Comparison of ENCODE assay signal across 21 cellular contexts in the genomic region with DNA sequence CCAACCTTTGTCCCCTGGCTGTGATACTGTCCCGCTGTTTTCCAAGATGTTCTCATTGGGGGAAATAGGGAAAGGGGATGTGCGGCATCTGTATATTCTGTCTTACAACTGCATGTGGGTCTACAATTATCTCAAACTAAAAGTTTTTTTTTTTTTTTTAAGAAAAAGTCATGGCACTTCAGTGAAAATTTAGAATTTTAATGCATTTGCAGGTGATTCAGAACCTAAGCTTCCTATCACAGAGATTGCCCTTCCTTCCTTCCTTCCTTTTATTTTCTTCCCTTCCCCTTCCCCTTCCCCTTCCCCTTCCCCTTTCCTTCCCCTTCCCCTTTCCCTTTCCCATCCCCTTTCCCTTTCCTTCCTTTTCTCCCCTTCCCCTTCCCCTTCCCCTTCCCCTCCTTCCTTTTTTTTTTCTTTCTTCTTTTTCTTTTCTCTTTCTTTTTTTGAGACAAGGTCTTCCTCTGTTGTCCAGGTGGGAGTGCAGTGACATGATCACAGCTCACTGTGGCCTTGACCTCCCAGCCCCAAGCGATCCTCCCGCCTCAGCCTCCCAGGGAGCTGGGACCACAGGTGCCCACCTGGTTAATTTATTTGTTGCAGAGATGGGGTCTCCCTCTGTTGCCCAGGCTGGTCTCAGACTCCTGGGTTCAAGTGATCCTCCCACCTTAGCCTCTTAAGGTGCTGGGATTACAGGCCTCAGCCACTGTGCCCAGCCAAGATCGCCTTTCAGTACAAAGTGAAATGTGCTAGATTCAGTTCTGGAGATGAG. TPM values are rescaled to one million over a fixed set of nuclear protein-coding genes. Genes with fewer than 3 reads are reported as not detected.
A peak's percentile ranks its signal among the peaks of the same experiment; 100 is the strongest.
DNase-seq lines count a peak whose midpoint lies in the region; ATAC-seq, FAIRE-seq and TF ChIP-seq lines count a peak whose summit lies in the region.
"Had no signal": no experiment of that assay in that cellular context is flagged by ENCODE, and none has a peak within 500 bp of the region (broad histone marks: within the 10 kb centered on the region; RNA-seq: fewer than 3 reads in every experiment).

No MANE protein-coding gene starts in this region.

- H3K4me2 ChIP-seq in BLaER1 (peak overlapping the region; percentile 89; the same call in 1 of the 2 replicates), K562 (ENCODE audit: insufficient read depth, low read length) (no peak overlapping the region)
- H3K4me2 ChIP-seq: GM23338 had no signal

- H4K20me1 ChIP-seq in BLaER1, result no peaks in the 10 kb centered on the region
- H4K20me1 ChIP-seq in K562 (replicated peaks; ENCODE audit: control insufficient read depth, insufficient read depth, low read length), result 0 out of 2 replicates have a peak, but pooled peaks cover 3% of the 10 kb centered on the region

- CTCF ChIA-PET in K562 (lab: Yijun Ruan, JAX; ENCODE audit: low intra/inter-chr PET ratio), result no interaction called here

- no peak for TF ChIP-seq RAD21 in K562 (CRISPR knock-in tag; conservative IDR thresholded peaks at IDR 0.05 in 1 of 2, IDR thresholded peaks at IDR 0.05 in 1 of 2)

- no peak for TF ChIP-seq POLR2A in K562 (conservative IDR thresholded peaks at IDR 0.05)

- intact Hi-C loops in K562 (cut with micrococcal nuclease), result no loop called here

- peaks cover 9% of the 10 kb centered on the region for H3K9me3 Mint-ChIP-seq in type B pancreatic cell

- in situ Hi-C loops in K562 (cut with MboI), result no loop called here

- H3K79me2 ChIP-seq in K562 (ENCODE audit: control insufficient read depth, insufficient read depth, low read length), result no peaks in the 10 kb centered on the region

- H3K36me3 ChIP-seq in BLaER1 (no peaks in the 10 kb centered on the region), K562 (ENCODE audit: control insufficient read depth, insufficient read depth, low read length) (no peaks in the 10 kb centered on the region)

- H3K4me3 ChIP-seq in BLaER1 (no peak overlapping the region), K562 (no peak overlapping the region)
- H3K4me3 ChIP-seq: GM23338 had no signal

- POLR2A ChIA-PET in K562 (lab: Yijun Ruan, JAX), result no interaction called here

- no peak overlapping the region for H3K27ac ChIP-seq in BLaER1
- H3K27ac ChIP-seq in K562 (ENCODE audit: extremely low read depth, low read depth, low read length), result no peak overlapping the region

- peaks cover 7% of the 10 kb centered on the region; the same call in 1 of the 2 replicates for H3K9me3 ChIP-seq in BLaER1
- H3K9me3 ChIP-seq in K562 (replicated peaks; ENCODE audit: control insufficient read depth, insufficient read depth, low read depth, low read length), result no peaks in the 10 kb centered on the region
- H3K9me3 ChIP-seq: Caco-2 had no signal

- FAIRE-seq in K562 (lab: Jason Lieb, UNC), result no peak
- FAIRE-seq: A204.1, D721Med, GM12892, GM18507, H54 had no signal

- DNase-seq in K562 (ENCODE audit: extremely low read depth in 1 of 4, low spot score in 3 of 4) (no peak), mesenteric fat pad (ENCODE audit: low spot score) (peak; percentile 41), type B pancreatic cell (ENCODE audit: extremely low spot score, unreplicated experiment) (peak; percentile 32), NCI-H1417 (lab: John Stamatoyannopoulos, UW) (no peak), NCI-H1092 (lab: John Stamatoyannopoulos, UW) (no peak)
- no peak for DNase-seq in stimulated activated CD4-positive, alpha-beta T cell treated with anti-CD3 and anti-CD28 coated beads, Interleukin-4, amount 100 ng/mL, for 24 hours
- DNase-seq: AML-193; CD4-positive, CD25-positive, alpha-beta regulatory T cell; CD8-positive, alpha-beta memory T cell; DMS79; GDM1; HCEC 1CT had no signal

- H3K36me3 Mint-ChIP-seq in type B pancreatic cell, result no peaks in the 10 kb centered on the region
- H3K36me3 Mint-ChIP-seq: CD4-positive, CD25-positive, alpha-beta regulatory T cell; CD8-positive, alpha-beta memory T cell had no signal

- TF ChIP-seq CTCF in K562 (IDR thresholded peaks at IDR 0.05 in 2 of 3, conservative IDR thresholded peaks at IDR 0.05 in 1 of 3; ENCODE audit: insufficient read depth in 2 of 3, low read depth in 1 of 3, low read length in 3 of 3) (no peak), type B pancreatic cell (conservative IDR thresholded peaks at IDR 0.05) (no peak)

- H3K27ac Mint-ChIP-seq in type B pancreatic cell, result no peak overlapping the region
- H3K27ac Mint-ChIP-seq: CD4-positive, CD25-positive, alpha-beta regulatory T cell; CD8-positive, alpha-beta memory T cell; GM23338 had no signal

- H3K4me1 ChIP-seq in BLaER1 (peaks cover 93% of the 10 kb centered on the region), K562 (replicated peaks in 1 of 2; ENCODE audit: control insufficient read depth in 2 of 2, insufficient read depth in 2 of 2, low read length in 2 of 2) (no peaks in the 10 kb centered on the region)

- no peak overlapping the region for H3K4me3 Mint-ChIP-seq in type B pancreatic cell
- H3K4me3 Mint-ChIP-seq: CD4-positive, CD25-positive, alpha-beta regulatory T cell; CD8-positive, alpha-beta memory T cell; GM23338 had no signal

- no TSS peak for BruUV-seq in K562 (replicated peaks; lab: Mats Ljungman, UMichigan)

- H3K9me1 ChIP-seq in K562 (ENCODE audit: control insufficient read depth, insufficient read depth, low read length), result no peaks in the 10 kb centered on the region

- H3K9ac ChIP-seq in BLaER1 (no peak overlapping the region), K562 (ENCODE audit: insufficient read depth in 1 of 2, low read depth in 2 of 2, low read length in 2 of 2) (no peak overlapping the region)

- H3K27me3 ChIP-seq in BLaER1 (peaks cover 13% of the 10 kb centered on the region; the same call in 1 of the 2 replicates), K562 (ENCODE audit: control insufficient read depth in 2 of 2, insufficient read depth in 2 of 2, low read length in 2 of 2) (peaks cover 12 to 62% of the 10 kb centered on the region in 2 experiments; a peak in 3 of 5 replicates)

- no peak for TF ChIP-seq EP300 in K562 (IDR thresholded peaks at IDR 0.05; ENCODE audit: low read length)

- no peaks in the 10 kb centered on the region for H3K4me1 Mint-ChIP-seq in type B pancreatic cell (ENCODE audit: unreplicated experiment)
- H3K4me1 Mint-ChIP-seq: CD4-positive, CD25-positive, alpha-beta regulatory T cell; GM23338 had no signal

- ATAC-seq in K562, result no peak
- ATAC-seq: GM23338 had no signal

- H2AFZ ChIP-seq in K562 (ENCODE audit: low read depth, low read length), result no peak overlapping the region
- H2AFZ ChIP-seq: GM23338 had no signal

- H3K27me3 Mint-ChIP-seq in type B pancreatic cell, result peaks cover 29% of the 10 kb centered on the region

- 0% methylated on average over 2 of the region's 5 CpGs for WGBS in K562 (ENCODE audit: insufficient coverage, low coverage, missing lambda C conversion rate)

TF ChIP-seq in K562, 482 proteins besides CTCF, POLR2A, EP300 and RAD21:
- TF ChIP-seq GABPB2 (CRISPR knock-in tag; conservative IDR thresholded peaks at IDR 0.05), result no peak
- TF ChIP-seq KLF10 (CRISPR knock-in tag; IDR thresholded peaks at IDR 0.05), result no peak
- no peak for TF ChIP-seq KAT7 (CRISPR knock-in tag; IDR thresholded peaks at IDR 0.05; ENCODE audit: borderline replicate concordance)
- TF ChIP-seq CBFA2T3 (IDR thresholded peaks at IDR 0.05), result no peak
- peak; percentile 60 for TF ChIP-seq PCBP2 (IDR thresholded peaks at IDR 0.05; ENCODE audit: low read depth, low read length, poor library complexity, severe bottlenecking)
- peak; percentile 60 for TF ChIP-seq HNRNPK (IDR thresholded peaks at IDR 0.05; ENCODE audit: low read depth, low read length, poor library complexity, severe bottlenecking)

RNA-seq across cellular contexts. Expression of gene JAKMIP3, which starts 32.0 kb away (rescaled TPM):
- 0.12 TPM in 1 of 2 replicates, not detected in the other for total RNA-seq in K562 (2011; cell fraction: chromatin; rRNA removed; ENCODE audit: low replicate concordance)
- total RNA-seq in K562 (2011; cell fraction: nucleolus; rRNA removed), result under 0.01 TPM in 1 of 2 replicates, not detected in the other
- total RNA-seq in K562 (2011; cell fraction: nucleoplasm; rRNA removed), result 0.15 TPM in 1 of 2 replicates, not detected in the other
- total RNA-seq in K562 (2014; rRNA removed) (not detected in 2 replicates), K562 (2014; rRNA removed; fragmentation: Illumina TruSeq; extraction: Trizol) (not detected in 2 replicates), K562 (2015; rRNA removed; fragmentation: Illumina TruSeq; extraction: Trizol) (0.04 TPM in 1 of 2 replicates, not detected in the other), K562 (2021) (not detected in 2 replicates), mesenteric fat pad (0.48 TPM), type B pancreatic cell (ENCODE audit: low replicate concordance) (0.10 and 0.19 TPM in 2 replicates)
- polyA plus RNA-seq in K562 (2011; rRNA removed) (0.01 TPM in 1 of 2 replicates, not detected in the other), K562 (2014; fragmentation: Illumina TruSeq; extraction: Trizol) (not detected in 2 replicates), K562 (2014; fragmentation: Nextera tagmentation; extraction: Ambion mirVana) (not detected), K562 (2014; rRNA removed) (0.01 TPM in 1 of 2 replicates, not detected in the other)
- not detected in 2 replicates for polyA plus RNA-seq in K562 (2011; cell fraction: cytosol; rRNA removed)
- polyA plus RNA-seq in K562 (2011; cell fraction: nucleus; rRNA removed), result 0.03 TPM in 1 of 2 replicates, not detected in the other
- polyA plus RNA-seq in K562 (2012), result 0.04 and 1.4 TPM in 2 replicates
- polyA minus RNA-seq in K562 (2011; rRNA and poly(A)+ RNA removed), result not detected in 2 replicates
- polyA minus RNA-seq in K562 (2011; cell fraction: cytosol; rRNA and poly(A)+ RNA removed), result not detected in 2 replicates
- polyA minus RNA-seq in K562 (2011; cell fraction: nucleus; rRNA and poly(A)+ RNA removed), result under 0.01 TPM in 1 of 2 replicates, not detected in the other
- total RNA-seq: HT-29 had no signal
- polyA plus RNA-seq: CD4-positive, CD25-positive, alpha-beta regulatory T cell; CD8-positive, alpha-beta memory T cell had no signal

Comparison
In these comparisons a context has a peak if more than half of its experiments do, and no peak if none do; other contexts are left out.
1. DNase-seq: peak in mesenteric fat pad (single experiment) and type B pancreatic cell (single experiment); none in K562 (0 of 4), NCI-H1417 (0 of 3), NCI-H1092 (single experiment) and stimulated activated CD4-positive, alpha-beta T cell treated with anti-CD3 and anti-CD28 coated beads, Interleukin-4, amount 100 ng/mL, for 24 hours (single experiment).